In genomic region chr3:177694316-177694715, GRCh38 we compare ENCODE assay signal across 11 cellular contexts.
DNase-seq lines count a peak whose midpoint lies in the region; ATAC-seq and TF ChIP-seq lines count a peak whose summit lies in the region.
"Had no signal": no experiment of that assay in that cellular context is flagged by ENCODE, and none has a peak within 500 bp of the region (broad histone marks: within the 10 kb centered on the region; RNA-seq: fewer than 3 reads in every experiment).

No MANE protein-coding gene starts in this region.

- H3K4me1 Mint-ChIP-seq in activated naive CD8-positive, alpha-beta T cell treated with anti-CD3 and anti-CD28 coated beads, Interleukin-2, amount 50 U/mL, for 24 hours, result peaks cover 12% of the 10 kb centered on the region
- H3K4me1 Mint-ChIP-seq in activated naive CD8-positive, alpha-beta T cell treated with anti-CD3 and anti-CD28 coated beads for 36 hours, result peaks cover 4% of the 10 kb centered on the region
- peaks cover 37% of the 10 kb centered on the region for H3K4me1 Mint-ChIP-seq in stimulated activated memory B cell treated with anti-CD40 and anti-IgM and Interleukin-4, amounts not matched to agents 10 μg/mL and 1 μg/mL and 100 μg/mL, for 72 hours

- H3K9me3 Mint-ChIP-seq in activated naive CD8-positive, alpha-beta T cell treated with anti-CD3 and anti-CD28 coated beads, Interleukin-2, amount 50 U/mL, for 24 hours, result no peaks in the 10 kb centered on the region
- no peaks in the 10 kb centered on the region for H3K9me3 Mint-ChIP-seq in activated naive CD8-positive, alpha-beta T cell treated with anti-CD3 and anti-CD28 coated beads for 36 hours
- no peaks in the 10 kb centered on the region for H3K9me3 Mint-ChIP-seq in stimulated activated memory B cell treated with anti-CD40 and anti-IgM and Interleukin-4, amounts not matched to agents 10 μg/mL and 1 μg/mL and 100 μg/mL, for 72 hours
- H3K9me3 Mint-ChIP-seq: activated CD8-positive, alpha-beta T cell treated with anti-CD3 and anti-CD28 coated beads for 36 hours; naive B cell had no signal

- no peak for DNase-seq in activated naive CD8-positive, alpha-beta T cell treated with anti-CD3 and anti-CD28 coated beads, Interleukin-2, amount 50 U/mL, for 24 hours
- no peak for DNase-seq in activated naive CD8-positive, alpha-beta T cell treated with anti-CD3 and anti-CD28 coated beads for 36 hours
- DNase-seq in NCI-H2171 (lab: John Stamatoyannopoulos, UW) (peak; percentile 8), fibroblast of mammary gland (ENCODE audit: low read depth) (peak; percentile 80), NCI-H1436 (lab: John Stamatoyannopoulos, UW) (no peak), DMS53 (lab: John Stamatoyannopoulos, UW) (no peak)
- DNase-seq: activated CD8-positive, alpha-beta T cell treated with anti-CD3 and anti-CD28 coated beads for 36 hours; naive B cell had no signal

- no peak overlapping the region for H3K4me3 Mint-ChIP-seq in activated naive CD8-positive, alpha-beta T cell treated with anti-CD3 and anti-CD28 coated beads, Interleukin-2, amount 50 U/mL, for 24 hours
- no peak overlapping the region for H3K4me3 Mint-ChIP-seq in activated naive CD8-positive, alpha-beta T cell treated with anti-CD3 and anti-CD28 coated beads for 36 hours
- peak overlapping the region; percentile 50 for H3K4me3 Mint-ChIP-seq in stimulated activated memory B cell treated with anti-CD40 and anti-IgM and Interleukin-4, amounts not matched to agents 10 μg/mL and 1 μg/mL and 100 μg/mL, for 72 hours
- H3K4me3 Mint-ChIP-seq: activated CD8-positive, alpha-beta T cell treated with anti-CD3 and anti-CD28 coated beads for 36 hours; naive B cell had no signal

- no peak for TF ChIP-seq CTCF in fibroblast of mammary gland (conservative IDR thresholded peaks at IDR 0.05; ENCODE audit: control insufficient read depth, insufficient read depth, low read depth, low read length)

- no peak overlapping the region for H3K4me3 ChIP-seq in fibroblast of mammary gland (ENCODE audit: control insufficient read depth, low read depth, low read length)

- H3K36me3 Mint-ChIP-seq in activated naive CD8-positive, alpha-beta T cell treated with anti-CD3 and anti-CD28 coated beads, Interleukin-2, amount 50 U/mL, for 24 hours (ENCODE audit: low read depth), result no peaks in the 10 kb centered on the region
- H3K36me3 Mint-ChIP-seq in activated naive CD8-positive, alpha-beta T cell treated with anti-CD3 and anti-CD28 coated beads for 36 hours, result no peaks in the 10 kb centered on the region
- H3K36me3 Mint-ChIP-seq in stimulated activated memory B cell treated with anti-CD40 and anti-IgM and Interleukin-4, amounts not matched to agents 10 μg/mL and 1 μg/mL and 100 μg/mL, for 72 hours, result no peaks in the 10 kb centered on the region
- H3K36me3 Mint-ChIP-seq: naive B cell had no signal

- peak; percentile 36 for ATAC-seq in activated naive CD8-positive, alpha-beta T cell treated with anti-CD3 and anti-CD28 coated beads, Interleukin-2, amount 50 U/mL, for 24 hours
- ATAC-seq in stimulated activated memory B cell treated with anti-CD40 and anti-IgM and Interleukin-4, amounts not matched to agents 10 μg/mL and 1 μg/mL and 100 μg/mL, for 72 hours, result peak; percentile 87
- ATAC-seq in HG03439 (IDR thresholded peaks at IDR 0.05; ENCODE audit: unreplicated experiment), result no peak
- ATAC-seq: activated CD8-positive, alpha-beta T cell treated with anti-CD3 and anti-CD28 coated beads for 36 hours; SK-N-SH treated with all-trans-retinoic acid at 6 μM for 48 hours had no signal

- H3K27ac Mint-ChIP-seq in activated naive CD8-positive, alpha-beta T cell treated with anti-CD3 and anti-CD28 coated beads, Interleukin-2, amount 50 U/mL, for 24 hours, result no peak overlapping the region
- no peak overlapping the region for H3K27ac Mint-ChIP-seq in activated naive CD8-positive, alpha-beta T cell treated with anti-CD3 and anti-CD28 coated beads for 36 hours
- H3K27ac Mint-ChIP-seq in stimulated activated memory B cell treated with anti-CD40 and anti-IgM and Interleukin-4, amounts not matched to agents 10 μg/mL and 1 μg/mL and 100 μg/mL, for 72 hours, result peak overlapping the region; percentile 54
- H3K27ac Mint-ChIP-seq: activated CD8-positive, alpha-beta T cell treated with anti-CD3 and anti-CD28 coated beads for 36 hours had no signal

- no peaks in the 10 kb centered on the region for H3K27me3 Mint-ChIP-seq in activated naive CD8-positive, alpha-beta T cell treated with anti-CD3 and anti-CD28 coated beads, Interleukin-2, amount 50 U/mL, for 24 hours
- no peaks in the 10 kb centered on the region for H3K27me3 Mint-ChIP-seq in activated naive CD8-positive, alpha-beta T cell treated with anti-CD3 and anti-CD28 coated beads for 36 hours
- H3K27me3 Mint-ChIP-seq in stimulated activated memory B cell treated with anti-CD40 and anti-IgM and Interleukin-4, amounts not matched to agents 10 μg/mL and 1 μg/mL and 100 μg/mL, for 72 hours, result no peaks in the 10 kb centered on the region
- H3K27me3 Mint-ChIP-seq: activated CD8-positive, alpha-beta T cell treated with anti-CD3 and anti-CD28 coated beads for 36 hours had no signal

Comparison
In these comparisons a context has a peak if more than half of its experiments do, and no peak if none do; other contexts are left out.
1. DNase-seq: peak in NCI-H2171 (single experiment) and fibroblast of mammary gland (single experiment); none in activated naive CD8-positive, alpha-beta T cell treated with anti-CD3 and anti-CD28 coated beads, Interleukin-2, amount 50 U/mL, for 24 hours (single experiment), activated naive CD8-positive, alpha-beta T cell treated with anti-CD3 and anti-CD28 coated beads for 36 hours (single experiment), NCI-H1436 (single experiment) and DMS53 (single experiment).